Comparison of ENCODE assay signal across 12 cellular contexts in the genomic region with DNA sequence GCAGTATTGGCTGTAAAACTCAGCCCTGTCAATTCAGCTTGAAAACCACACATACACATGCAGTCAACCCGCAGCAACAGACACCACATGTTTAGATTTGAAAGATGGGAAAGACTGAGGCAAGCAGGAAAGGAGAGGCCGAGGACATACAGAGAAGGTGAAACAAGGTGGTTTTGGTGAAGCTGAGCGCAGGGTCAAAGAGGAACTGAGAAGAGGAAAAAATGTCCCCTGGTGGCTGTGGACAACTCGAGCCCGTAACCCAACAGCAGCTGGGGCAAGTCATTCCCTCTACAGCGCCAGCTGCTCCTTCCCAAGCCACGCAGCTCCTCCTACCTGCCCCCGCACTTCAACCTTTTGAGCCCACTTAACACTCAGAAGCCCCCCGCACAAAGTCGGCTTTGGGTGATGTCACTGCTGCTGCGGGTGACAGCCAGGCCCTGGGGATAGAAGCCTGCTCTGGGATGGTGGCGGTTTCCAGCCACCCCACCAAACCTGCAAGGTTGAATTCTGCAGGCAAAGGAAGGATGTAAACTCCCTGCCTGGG.
A peak's percentile ranks its signal among the peaks of the same experiment; 100 is the strongest.
DNase-seq lines count a peak whose midpoint lies in the region; ATAC-seq and TF ChIP-seq lines count a peak whose summit lies in the region.
"Had no signal": no experiment of that assay in that cellular context is flagged by ENCODE, and none has a peak within 500 bp of the region (broad histone marks: within the 10 kb centered on the region; RNA-seq: fewer than 3 reads in every experiment).

No MANE protein-coding gene starts in this region.

- H4K91ac ChIP-seq in trophoblast cell (ENCODE audit: low read depth, low read length) = no peak overlapping the region

- intact Hi-C loops in Caco-2 (cut with micrococcal nuclease; ENCODE audit: unreplicated experiment) = no loop called here

- no peak overlapping the region for H3K27ac Mint-ChIP-seq in Caco-2 (ENCODE audit: unreplicated experiment)
- H3K27ac Mint-ChIP-seq: activated naive CD4-positive, alpha-beta T cell treated with anti-CD3 and anti-CD28 coated beads for 36 hours had no signal

- H4K5ac ChIP-seq in mesendoderm (ENCODE audit: low read length) = no peak overlapping the region

- H2BK5ac ChIP-seq in trophoblast cell (ENCODE audit: low read depth, low read length, poor library complexity) = no peak overlapping the region
- H2BK5ac ChIP-seq in mesendoderm (ENCODE audit: low read length) = no peak overlapping the region

- H3K4me1 Mint-ChIP-seq in Caco-2 (ENCODE audit: low read depth, unreplicated experiment) = peaks cover 8% of the 10 kb centered on the region

- H3K9ac ChIP-seq in trophoblast cell (ENCODE audit: low read length) (no peak overlapping the region), mesendoderm (ENCODE audit: low read length) (no peak overlapping the region)

- H3K18ac ChIP-seq in trophoblast cell (ENCODE audit: low read length) = no peak overlapping the region
- no peak overlapping the region for H3K18ac ChIP-seq in mesendoderm (ENCODE audit: low read length)

- H3K36me3 Mint-ChIP-seq in Caco-2 (ENCODE audit: insufficient read depth, unreplicated experiment) = no peaks in the 10 kb centered on the region

- WGBS in trophoblast cell (ENCODE audit: extremely low coverage, insufficient coverage, insufficient read length) = no CpG with 5 or more reads among the region's 12 CpGs
- no CpG with 5 or more reads among the region's 12 CpGs for WGBS in mesendoderm (ENCODE audit: extremely low coverage, insufficient coverage, low lambda C conversion rate)

- H3K56ac ChIP-seq in mesendoderm (ENCODE audit: low read length) = no peak overlapping the region

- no peak for TF ChIP-seq CTCF in Caco-2 (IDR thresholded peaks at IDR 0.05; ENCODE audit: insufficient read depth in 1 of 2, low read depth in 1 of 2, low read length in 1 of 2, severe bottlenecking in 1 of 2, unreplicated experiment in 1 of 2)

- H3K9me3 ChIP-seq in trophoblast cell (ENCODE audit: insufficient read depth, low read depth, low read length) (no peaks in the 10 kb centered on the region), Caco-2 (no peaks in the 10 kb centered on the region)
- H3K9me3 ChIP-seq: left lung, testis had no signal

- H4K8ac ChIP-seq in trophoblast cell (ENCODE audit: low read depth, low read length) (no peak overlapping the region), mesendoderm (ENCODE audit: low read depth, low read length) (no peak overlapping the region)

- no peak overlapping the region for H4K12ac ChIP-seq in trophoblast cell (ENCODE audit: low read depth, low read length)

- no peaks in the 10 kb centered on the region for H3K36me3 ChIP-seq in trophoblast cell (ENCODE audit: control insufficient read depth in 1 of 2, insufficient read depth in 2 of 2, low read length in 2 of 2)
- no peaks in the 10 kb centered on the region for H3K36me3 ChIP-seq in Caco-2 (ENCODE audit: control insufficient read depth, insufficient read depth, low read length)
- no peaks in the 10 kb centered on the region for H3K36me3 ChIP-seq in mesendoderm (ENCODE audit: control insufficient read depth, insufficient read depth, low read length)
- H3K36me3 ChIP-seq: left lung had no signal

- no peak overlapping the region for H3K4me3 Mint-ChIP-seq in Caco-2 (ENCODE audit: unreplicated experiment)
- H3K4me3 Mint-ChIP-seq: activated naive CD4-positive, alpha-beta T cell treated with anti-CD3 and anti-CD28 coated beads for 36 hours had no signal

- H2BK15ac ChIP-seq in mesendoderm (replicated peaks; ENCODE audit: low read depth) = no peak overlapping the region

- DNase-seq in trophoblast cell = peak; percentile 43 to 59
- no peak for DNase-seq in GOT3 (lab: John Stamatoyannopoulos, UW)
- DNase-seq in Caco-2 = no peak
- no peak for DNase-seq in activated CD4-positive, alpha-beta T cell treated with anti-CD3 and anti-CD28 coated beads for 4 hours
- DNase-seq in mesendoderm = no peak
- DNase-seq: activated naive CD4-positive, alpha-beta T cell treated with anti-CD3 and anti-CD28 coated beads for 36 hours; left lung; NCI-H446; testis had no signal

- no peak overlapping the region for H3K27ac ChIP-seq in trophoblast cell (ENCODE audit: low read depth, low read length)
- no peak overlapping the region for H3K27ac ChIP-seq in mesendoderm (ENCODE audit: low read depth, low read length)
- H3K27ac ChIP-seq: left lung, testis had no signal

- H3K4me3 ChIP-seq in trophoblast cell (ENCODE audit: low read depth, low read length) = no peak overlapping the region
- H3K4me3 ChIP-seq in Caco-2 (ENCODE audit: low read depth, low read length) = no peak overlapping the region
- H3K4me3 ChIP-seq in mesendoderm (ENCODE audit: low read length) = no peak overlapping the region
- H3K4me3 ChIP-seq: left lung, testis had no signal

- H2BK12ac ChIP-seq in trophoblast cell (ENCODE audit: low read length) = no peak overlapping the region

- no peak overlapping the region for H3K4ac ChIP-seq in trophoblast cell (ENCODE audit: low read depth, low read length)
- no peak overlapping the region for H3K4ac ChIP-seq in mesendoderm (ENCODE audit: low read depth, low read length)

- ATAC-seq in GM18508 (IDR thresholded peaks at IDR 0.05; ENCODE audit: insufficient read depth, unreplicated experiment) = peak; percentile 48
- ATAC-seq in GM21717 (IDR thresholded peaks at IDR 0.05; ENCODE audit: unreplicated experiment) = peak; percentile 72
- peak; percentile 60 for ATAC-seq in HG03460 (IDR thresholded peaks at IDR 0.05; ENCODE audit: unreplicated experiment)
- ATAC-seq: left lung had no signal

- H3K79me2 ChIP-seq in trophoblast cell (ENCODE audit: control insufficient read depth, insufficient read depth, low read length, poor library complexity) (peaks cover 2% of the 10 kb centered on the region), mesendoderm (ENCODE audit: control insufficient read depth, insufficient read depth, low read length) (no peaks in the 10 kb centered on the region)

- H3K4me2 ChIP-seq in trophoblast cell (ENCODE audit: low read length) (no peak overlapping the region), mesendoderm (ENCODE audit: low read length) (no peak overlapping the region)

- no peaks in the 10 kb centered on the region for H3K27me3 ChIP-seq in trophoblast cell (ENCODE audit: insufficient read depth, low read length)
- H3K27me3 ChIP-seq in Caco-2 (replicated peaks; ENCODE audit: control insufficient read depth, insufficient read depth, low read length) = no peaks in the 10 kb centered on the region; the same call in 1 of the 2 replicates
- H3K27me3 ChIP-seq in mesendoderm (ENCODE audit: insufficient read depth, low read length, poor library complexity) = no peaks in the 10 kb centered on the region
- H3K27me3 ChIP-seq: testis had no signal

- H2BK120ac ChIP-seq in trophoblast cell (ENCODE audit: insufficient read depth, low read length, poor library complexity) (no peak overlapping the region), mesendoderm (ENCODE audit: low read depth, low read length) (no peak overlapping the region)

- H3K27me3 Mint-ChIP-seq in Caco-2 (ENCODE audit: insufficient read depth, unreplicated experiment) = peaks cover 37% of the 10 kb centered on the region

- POLR2A ChIA-PET in Caco-2 (lab: Charles Lee) = no interaction called here

- no peaks in the 10 kb centered on the region for H3K9me3 Mint-ChIP-seq in Caco-2 (ENCODE audit: unreplicated experiment)
- H3K9me3 Mint-ChIP-seq: activated naive CD4-positive, alpha-beta T cell treated with anti-CD3 and anti-CD28 coated beads for 36 hours had no signal

- CTCF ChIA-PET in Caco-2 (lab: Charles Lee) = interaction anchor here (1.1 kb wide), 1 partner anchor 13 kb away, joined by 4 read pairs; no protein-coding TSS in a partner anchor

- no peak overlapping the region for H3K14ac ChIP-seq in trophoblast cell (ENCODE audit: low read length)

- no peak overlapping the region for H3K23ac ChIP-seq in trophoblast cell (ENCODE audit: low read length)
- H3K23ac ChIP-seq in mesendoderm (ENCODE audit: low read length) = no peak overlapping the region

- H3K4me1 ChIP-seq in trophoblast cell (ENCODE audit: control insufficient read depth in 1 of 2, insufficient read depth in 2 of 2, low read length in 2 of 2) (peaks cover 14 to 15% of the 10 kb centered on the region in 2 experiments), Caco-2 (peaks cover 8% of the 10 kb centered on the region), mesendoderm (ENCODE audit: control insufficient read depth, low read depth, low read length) (peaks cover 5% of the 10 kb centered on the region)
- H3K4me1 ChIP-seq: left lung, testis had no signal

- H3K79me1 ChIP-seq in trophoblast cell (ENCODE audit: low read length) (no peaks in the 10 kb centered on the region), mesendoderm (ENCODE audit: low read length) (no peaks in the 10 kb centered on the region)

- no TSS peak for BruUV-seq in Caco-2 (replicated peaks; lab: Mats Ljungman, UMichigan)

- H2AFZ ChIP-seq in trophoblast cell (ENCODE audit: insufficient read depth, low read length, poor library complexity) = no peak overlapping the region

- no peak overlapping the region for H2AK5ac ChIP-seq in trophoblast cell (ENCODE audit: low read length)
- H2AK5ac ChIP-seq in mesendoderm (ENCODE audit: low read length) = no peak overlapping the region

Comparison
In these comparisons a context has a peak if more than half of its experiments do, and no peak if none do; other contexts are left out.
1. DNase-seq: peak in trophoblast cell (2 of 2); none in GOT3 (single experiment), Caco-2 (0 of 2), activated CD4-positive, alpha-beta T cell treated with anti-CD3 and anti-CD28 coated beads for 4 hours (0 of 2) and mesendoderm (single experiment).
2. Peak in every context shown above with its lines, with median percentiles within 50 percentile points of each other: ATAC-seq.